In genomic region chr20:50385733-50386640, GRCh38 we compare ENCODE assay signal across 12 cellular contexts.
DNase-seq lines count a peak whose midpoint lies in the region; ATAC-seq and TF ChIP-seq lines count a peak whose summit lies in the region.
"Had no signal": no experiment of that assay in that cellular context is flagged by ENCODE, and none has a peak within 500 bp of the region (broad histone marks: within the 10 kb centered on the region; RNA-seq: fewer than 3 reads in every experiment).

No MANE protein-coding gene starts in this region.

- TF ChIP-seq CTCF in nephron (IDR thresholded peaks at IDR 0.05; ENCODE audit: unreplicated experiment in 3 of 3) (no peak), suprapubic skin (IDR thresholded peaks at IDR 0.05) (no peak), tibial artery (IDR thresholded peaks at IDR 0.05) (no peak)

- 77% methylated on average over 22 of the region's 22 CpGs for WGBS in suprapubic skin

- peak in 1 of 3 donors; percentile 40 for DNase-seq in T-helper 17 cell
- peak; percentile 65 for DNase-seq in activated T-helper 2 cell treated with anti-CD3 and anti-CD28 coated beads, Interferon-gamma antibody, Interleukin-2, Interleukin-4, amounts not matched to agents 10 μg/mL and 5 μg/mL and 100 μg/mL, durations not matched to agents 14 hours and 24 hours and 36 hours (ENCODE audit: low spot score)
- DNase-seq in suprapubic skin (ENCODE audit: low spot score in 2 of 2): no peak
- DNase-seq in tibial artery: no peak
- no peak for DNase-seq in NCI-H524 treated with DMSO at 0.1 percent for 48 hours (lab: John Stamatoyannopoulos, UW)
- no peak for DNase-seq in hypothalamus (lab: John Stamatoyannopoulos, UW)
- DNase-seq: H9 had no signal

- H3K4me3 ChIP-seq in BLaER1 treated with 17β-estradiol and CSF1 and Interleukin-3, amounts not matched to agents 10 nM and 100 nM: peak overlapping the region in 2 of 10 experiments; percentile 21 to 25; a peak in 1 of 20 replicates
- H3K4me3 ChIP-seq in suprapubic skin: no peak overlapping the region
- no peak overlapping the region for H3K4me3 ChIP-seq in tibial artery
- H3K4me3 ChIP-seq: skin epidermis had no signal

- H3K27ac ChIP-seq in BLaER1 treated with 17β-estradiol and CSF1 and Interleukin-3, amounts not matched to agents 10 nM and 100 nM: peak overlapping the region in 9 of 11 experiments; percentile 14 to 65 (median 47); a peak in 13 of 22 replicates
- H3K27ac ChIP-seq in suprapubic skin: no peak overlapping the region
- H3K27ac ChIP-seq in tibial artery: no peak overlapping the region

- H3K4me3 Mint-ChIP-seq in T-helper 17 cell (peak overlapping the region; percentile 73), nephron (no peak overlapping the region)
- peak overlapping the region; percentile 52 for H3K4me3 Mint-ChIP-seq in activated T-helper 2 cell treated with anti-CD3 and anti-CD28 coated beads, Interferon-gamma antibody, Interleukin-2, Interleukin-4, amounts not matched to agents 10 μg/mL and 5 μg/mL and 100 μg/mL, durations not matched to agents 14 hours and 24 hours and 36 hours (ENCODE audit: low read depth)
- H3K4me3 Mint-ChIP-seq: H9, memory B cell had no signal

- peak; percentile 92 for ATAC-seq in T-helper 17 cell

- no peak for TF ChIP-seq POLR2A in suprapubic skin (IDR thresholded peaks at IDR 0.05)

- intact Hi-C loops in activated T-helper 2 cell treated with anti-CD3 and anti-CD28 coated beads, Interferon-gamma antibody, Interleukin-2, Interleukin-4, amounts not matched to agents 10 μg/mL and 5 μg/mL and 100 μg/mL, durations not matched to agents 14 hours and 24 hours and 36 hours (cut with micrococcal nuclease): loop anchor here (1.0 to 5.0 kb wide), 3 partner anchors 47 to 194 kb away; partner anchors contain the start of gene CEBPB
- intact Hi-C loops in tibial artery (cut with DNase I; ENCODE audit: low total_unique reads): no loop called here

- no peaks in the 10 kb centered on the region for H3K9me3 ChIP-seq in BLaER1 treated with 17β-estradiol and CSF1 and Interleukin-3, amounts not matched to agents 10 nM and 100 nM (replicated peaks in 1 of 11)
- H3K9me3 ChIP-seq in T-helper 17 cell (ENCODE audit: control insufficient read depth, low read length, poor library complexity, severe bottlenecking) (no peaks in the 10 kb centered on the region), suprapubic skin (no peaks in the 10 kb centered on the region), tibial artery (no peaks in the 10 kb centered on the region)

- no peaks in the 10 kb centered on the region for H3K36me3 ChIP-seq in BLaER1 treated with 17β-estradiol and CSF1 and Interleukin-3, amounts not matched to agents 10 nM and 100 nM
- H3K36me3 ChIP-seq in suprapubic skin (no peaks in the 10 kb centered on the region), tibial artery (no peaks in the 10 kb centered on the region)

- no peak for TF ChIP-seq EP300 in suprapubic skin (IDR thresholded peaks at IDR 0.05)

- H3K27me3 Mint-ChIP-seq in T-helper 17 cell (no peaks in the 10 kb centered on the region), nephron (ENCODE audit: low read depth) (peaks cover 34% of the 10 kb centered on the region)
- peaks cover 5% of the 10 kb centered on the region for H3K27me3 Mint-ChIP-seq in activated T-helper 2 cell treated with anti-CD3 and anti-CD28 coated beads, Interferon-gamma antibody, Interleukin-2, Interleukin-4, amounts not matched to agents 10 μg/mL and 5 μg/mL and 100 μg/mL, durations not matched to agents 14 hours and 24 hours and 36 hours (ENCODE audit: low read depth)

- peak overlapping the region; percentile 70 to 93 (median 85) for H3K4me2 ChIP-seq in BLaER1 treated with 17β-estradiol and CSF1 and Interleukin-3, amounts not matched to agents 10 nM and 100 nM

- H4K20me1 ChIP-seq in BLaER1 treated with 17β-estradiol and CSF1 and Interleukin-3, amounts not matched to agents 10 nM and 100 nM: no peaks in the 10 kb centered on the region

- no peaks in the 10 kb centered on the region for H3K9me3 Mint-ChIP-seq in activated T-helper 2 cell treated with anti-CD3 and anti-CD28 coated beads, Interferon-gamma antibody, Interleukin-2, Interleukin-4, amounts not matched to agents 10 μg/mL and 5 μg/mL and 100 μg/mL, durations not matched to agents 14 hours and 24 hours and 36 hours
- H3K9me3 Mint-ChIP-seq in nephron: no peaks in the 10 kb centered on the region
- H3K9me3 Mint-ChIP-seq: H9, IgD-negative memory B cell had no signal

- H3K36me3 Mint-ChIP-seq in T-helper 17 cell (ENCODE audit: low read depth) (peaks cover 4% of the 10 kb centered on the region), nephron (ENCODE audit: low read depth) (no peaks in the 10 kb centered on the region)
- H3K36me3 Mint-ChIP-seq in activated T-helper 2 cell treated with anti-CD3 and anti-CD28 coated beads, Interferon-gamma antibody, Interleukin-2, Interleukin-4, amounts not matched to agents 10 μg/mL and 5 μg/mL and 100 μg/mL, durations not matched to agents 14 hours and 24 hours and 36 hours (ENCODE audit: low read depth): no peaks in the 10 kb centered on the region

- H3K27ac Mint-ChIP-seq in T-helper 17 cell: peak overlapping the region; percentile 85
- H3K27ac Mint-ChIP-seq in activated T-helper 2 cell treated with anti-CD3 and anti-CD28 coated beads, Interferon-gamma antibody, Interleukin-2, Interleukin-4, amounts not matched to agents 10 μg/mL and 5 μg/mL and 100 μg/mL, durations not matched to agents 14 hours and 24 hours and 36 hours: peak overlapping the region; percentile 72
- peak overlapping the region in 2 of 3 experiments; percentile 44 to 56 for H3K27ac Mint-ChIP-seq in nephron
- H3K27ac Mint-ChIP-seq: memory B cell had no signal

- H3K4me1 Mint-ChIP-seq in T-helper 17 cell (peaks cover 37% of the 10 kb centered on the region), nephron (peaks cover 44% of the 10 kb centered on the region)
- peaks cover 66% of the 10 kb centered on the region for H3K4me1 Mint-ChIP-seq in activated T-helper 2 cell treated with anti-CD3 and anti-CD28 coated beads, Interferon-gamma antibody, Interleukin-2, Interleukin-4, amounts not matched to agents 10 μg/mL and 5 μg/mL and 100 μg/mL, durations not matched to agents 14 hours and 24 hours and 36 hours (ENCODE audit: low read depth)

- peak overlapping the region in 9 of 11 experiments; percentile 11 to 55 (median 39); a peak in 15 of 22 replicates for H3K9ac ChIP-seq in BLaER1 treated with 17β-estradiol and CSF1 and Interleukin-3, amounts not matched to agents 10 nM and 100 nM

- peaks cover 61 to 80% (median 69%) of the 10 kb centered on the region in 10 experiments for H3K4me1 ChIP-seq in BLaER1 treated with 17β-estradiol and CSF1 and Interleukin-3, amounts not matched to agents 10 nM and 100 nM
- H3K4me1 ChIP-seq in suprapubic skin (no peaks in the 10 kb centered on the region), tibial artery (peaks cover 0 to 46% (median 35%) of the 10 kb centered on the region in 4 donors)

- no peaks in the 10 kb centered on the region for H3K27me3 ChIP-seq in BLaER1 treated with 17β-estradiol and CSF1 and Interleukin-3, amounts not matched to agents 10 nM and 100 nM
- no peaks in the 10 kb centered on the region for H3K27me3 ChIP-seq in suprapubic skin
- no peaks in the 10 kb centered on the region for H3K27me3 ChIP-seq in tibial artery

Comparison
In these comparisons a context has a peak if more than half of its experiments do, and no peak if none do; other contexts are left out.
1. H3K27ac ChIP-seq: peak in BLaER1 treated with 17β-estradiol and CSF1 and Interleukin-3, amounts not matched to agents 10 nM and 100 nM (9 of 11); none in suprapubic skin (single experiment) and tibial artery (0 of 2).
2. H3K4me3 Mint-ChIP-seq: peak in T-helper 17 cell (single experiment) and activated T-helper 2 cell treated with anti-CD3 and anti-CD28 coated beads, Interferon-gamma antibody, Interleukin-2, Interleukin-4, amounts not matched to agents 10 μg/mL and 5 μg/mL and 100 μg/mL, durations not matched to agents 14 hours and 24 hours and 36 hours (single experiment); none in nephron (0 of 3).
3. Peak in every context shown above with its lines, with median percentiles within 50 percentile points of each other: H3K27ac Mint-ChIP-seq.